ENCODE assay signal across 9 cellular contexts in the genomic region with DNA sequence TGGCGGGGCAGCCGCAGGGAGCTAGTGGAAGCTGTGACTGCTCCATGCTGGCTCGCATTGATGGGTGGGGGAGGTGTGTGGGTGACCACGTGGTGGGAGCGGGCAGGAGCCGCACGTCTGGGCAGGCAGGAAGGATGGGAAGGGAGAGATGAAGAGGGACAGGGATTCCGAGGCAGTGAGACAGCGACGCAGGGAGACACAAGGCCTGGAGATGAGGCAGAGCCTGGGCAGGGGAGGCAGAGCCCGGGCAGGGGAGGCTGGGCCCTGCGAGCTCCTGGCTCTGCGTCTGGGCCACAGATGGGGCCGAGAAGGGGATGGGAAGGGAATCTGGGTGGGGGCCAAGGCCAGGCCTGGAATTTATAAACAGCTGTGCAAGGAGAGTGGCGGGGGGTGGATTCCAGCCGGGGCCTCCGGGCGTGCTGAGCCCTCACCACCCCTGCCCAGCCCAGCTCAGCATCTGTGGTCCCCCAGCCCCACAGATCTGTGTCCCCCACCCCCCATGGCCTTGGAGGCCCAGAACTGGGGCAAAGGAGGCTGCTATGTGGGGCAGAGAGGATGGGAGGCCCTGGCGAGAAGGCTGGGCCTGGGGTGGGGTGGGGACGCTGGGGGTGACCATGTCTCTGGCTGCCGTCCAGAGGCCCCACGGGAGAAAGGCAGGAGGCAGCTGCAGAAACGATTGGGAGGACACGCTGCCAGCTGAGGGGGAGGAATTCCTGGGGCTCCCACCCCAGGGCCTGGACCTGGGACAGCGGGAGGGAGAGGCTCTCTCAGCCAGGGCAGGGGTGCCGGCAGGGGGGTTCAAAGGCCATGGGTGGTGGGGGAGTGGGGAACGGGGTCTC. TPM values are rescaled to one million over a fixed set of nuclear protein-coding genes. Genes with fewer than 3 reads are reported as not detected.
DNase-seq lines count a peak whose midpoint lies in the region; ATAC-seq, FAIRE-seq and TF ChIP-seq lines count a peak whose summit lies in the region.
"Had no signal": no experiment of that assay in that cellular context is flagged by ENCODE, and none has a peak within 500 bp of the region (broad histone marks: within the 10 kb centered on the region; RNA-seq: fewer than 3 reads in every experiment).

No MANE protein-coding gene starts in this region.

- no peak for TF ChIP-seq RAD21 in A549 (conservative IDR thresholded peaks at IDR 0.05 in 1 of 2, IDR thresholded peaks at IDR 0.05 in 1 of 2)

- WGBS in A549 (ENCODE audit: missing lambda C conversion rate), result 3% methylated on average over 22 of the region's 27 CpGs
- WGBS in aorta, 2 donors, result 3% methylated on average over 23 to 27 of the region's 27 CpGs

- H3K27ac Mint-ChIP-seq in endothelial cell (ENCODE audit: unreplicated experiment) (no peak overlapping the region), progenitor cell of endocrine pancreas (no peak overlapping the region)

- H3K36me3 Mint-ChIP-seq in endothelial cell (ENCODE audit: low read depth, unreplicated experiment), result peaks cover 27% of the 10 kb centered on the region
- no peaks in the 10 kb centered on the region for H3K36me3 Mint-ChIP-seq in progenitor cell of endocrine pancreas (ENCODE audit: insufficient read depth)

- ATAC-seq in A549 (peak; percentile 85 to 86), aorta (ENCODE audit: low FRiP score) (peak; percentile 92)

- peak overlapping the region; percentile 96 to 99 for H3K27ac ChIP-seq in A549
- peak overlapping the region; percentile 32 to 92 for H3K27ac ChIP-seq in aorta (ENCODE audit: low read depth in 1 of 2, low read length in 2 of 2)
- no peak overlapping the region for H3K27ac ChIP-seq in OCI-LY7 (ENCODE audit: low read depth, low read length, poor library complexity, severe bottlenecking)
- H3K27ac ChIP-seq: VCaP had no signal

- H3K27me3 Mint-ChIP-seq in endothelial cell (ENCODE audit: unreplicated experiment) (peaks cover 13% of the 10 kb centered on the region), progenitor cell of endocrine pancreas (peaks cover 17% of the 10 kb centered on the region)

- H3K36me3 ChIP-seq in aorta (ENCODE audit: control insufficient read depth in 1 of 2, insufficient read depth in 2 of 2, low read length in 1 of 2) (no peaks in the 10 kb centered on the region), OCI-LY7 (ENCODE audit: insufficient read depth, low read length) (no peaks in the 10 kb centered on the region)

- H3K79me2 ChIP-seq in OCI-LY7 (ENCODE audit: insufficient read depth, low read depth, low read length), result no peaks in the 10 kb centered on the region

- intact Hi-C loops in aorta (cut with DNase I), result loop anchor here in 1 of 2 donors (10.0 kb wide), 1 partner anchor 66 kb away; no protein-coding TSS in a partner anchor
- intact Hi-C loops in OCI-LY7 (cut with micrococcal nuclease; ENCODE audit: unreplicated experiment), result no loop called here

- H3K4me3 ChIP-seq in A549, result peak overlapping the region; percentile 17; the same call in 2 of the 3 replicates
- H3K4me3 ChIP-seq in aorta (ENCODE audit: low read length in 2 of 2), result no peak overlapping the region
- H3K4me3 ChIP-seq in OCI-LY7 (ENCODE audit: low read depth, low read length, poor library complexity, severe bottlenecking), result no peak overlapping the region

- H3K27me3 ChIP-seq in aorta (ENCODE audit: control insufficient read depth in 1 of 2, insufficient read depth in 2 of 2, low read length in 1 of 2), result no peaks in the 10 kb centered on the region

- H3K9me2 ChIP-seq in OCI-LY7 (ENCODE audit: insufficient read depth, low read length), result no peaks in the 10 kb centered on the region

- H3K4me3 Mint-ChIP-seq in endothelial cell (ENCODE audit: unreplicated experiment) (peak overlapping the region; percentile 15), progenitor cell of endocrine pancreas (ENCODE audit: low read depth) (no peak overlapping the region)

- no peak overlapping the region for H2AFZ ChIP-seq in OCI-LY7 (ENCODE audit: low read length)

- BruUV-seq in OCI-LY7 (replicated peaks; lab: Mats Ljungman, UMichigan), result no TSS peak

- TF ChIP-seq POLR2A in A549 (IDR thresholded peaks at IDR 0.05; ENCODE audit: low read length), result no peak

- peak; percentile 65 for FAIRE-seq in A549 (lab: Jason Lieb, UNC)

- H3K4me1 ChIP-seq in A549, result peaks cover 58% of the 10 kb centered on the region
- H3K4me1 ChIP-seq in aorta (ENCODE audit: control insufficient read depth in 1 of 2, insufficient read depth in 2 of 2, low read length in 2 of 2), result peaks cover 0 to under 1% of the 10 kb centered on the region in 2 donors
- no peaks in the 10 kb centered on the region for H3K4me1 ChIP-seq in OCI-LY7 (ENCODE audit: insufficient read depth, low read length, poor library complexity, severe bottlenecking)

- peak overlapping the region; percentile 81 for H3K4me2 ChIP-seq in A549
- no peak overlapping the region for H3K4me2 ChIP-seq in OCI-LY7 (ENCODE audit: low read length)

- TF ChIP-seq EP300 in A549 (IDR thresholded peaks at IDR 0.05), result 0 out of 5 replicates have a peak, but pooled peaks of 1 of the 2 experiments have one; percentile 20

- CTCF ChIA-PET in A549 (lab: Yijun Ruan, JAX) (interaction anchor here (0.7 to 23.3 kb wide), 5 partner anchors 18 to 283 kb away, joined by 3 to 1389 read pairs (median 14); a partner anchor contains a TSS), OCI-LY7 (lab: Charles Lee; ENCODE audit: unreplicated experiment) (no interaction called here)

- POLR2A ChIA-PET in A549 (lab: Yijun Ruan, JAX), result interaction anchor here (0.6 to 1.3 kb wide), 5 partner anchors 10 to 87 kb away, joined by 3 to 8 read pairs (median 5); a partner anchor contains a TSS
- POLR2A ChIA-PET in OCI-LY7 (lab: Charles Lee), result no interaction called here

- peaks cover 8% of the 10 kb centered on the region for H3K4me1 Mint-ChIP-seq in endothelial cell (ENCODE audit: unreplicated experiment)
- peaks cover 2% of the 10 kb centered on the region for H3K4me1 Mint-ChIP-seq in progenitor cell of endocrine pancreas (ENCODE audit: low read depth)

- H3K9me3 ChIP-seq in A549, result 0 out of 3 replicates have a peak, but pooled peaks cover 3% of the 10 kb centered on the region
- H3K9me3 ChIP-seq in aorta (ENCODE audit: control insufficient read depth, low read length), result no peaks in the 10 kb centered on the region
- H3K9me3 ChIP-seq in OCI-LY7 (ENCODE audit: low read length), result no peaks in the 10 kb centered on the region

- H3K9me3 Mint-ChIP-seq in endothelial cell (ENCODE audit: unreplicated experiment) (no peaks in the 10 kb centered on the region), progenitor cell of endocrine pancreas (ENCODE audit: low read depth) (peaks cover 8% of the 10 kb centered on the region)

- H4K20me1 ChIP-seq in OCI-LY7 (ENCODE audit: insufficient read depth, low read length), result no peaks in the 10 kb centered on the region

- TF ChIP-seq CTCF in A549 (IDR thresholded peaks at IDR 0.05) (no peak), endothelial cell (IDR thresholded peaks at IDR 0.05; ENCODE audit: unreplicated experiment) (no peak), progenitor cell of endocrine pancreas (IDR thresholded peaks at IDR 0.05; ENCODE audit: unreplicated experiment) (no peak), OCI-LY7 (conservative IDR thresholded peaks at IDR 0.05; ENCODE audit: low read length) (no peak)

- DNase-seq in A549 (ENCODE audit: low read depth in 1 of 2, low spot score in 1 of 2), result peak; percentile 79 to 91
- DNase-seq in NCI-H2227 (lab: John Stamatoyannopoulos, UW; ENCODE audit: unreplicated experiment), result peak; percentile 56
- DNase-seq in endothelial cell (ENCODE audit: low spot score), result no peak
- DNase-seq in midbrain (lab: John Stamatoyannopoulos, UW), result peak; percentile 38
- peak; percentile 92 to 95 for DNase-seq in aorta
- no peak for DNase-seq in activated CD4-positive, alpha-beta T cell treated with anti-CD3 and anti-CD28 coated beads for 4 hours
- DNase-seq in progenitor cell of endocrine pancreas (ENCODE audit: low spot score, unreplicated experiment), result no peak
- no peak for DNase-seq in OCI-LY7 (ENCODE audit: low spot score)

TF ChIP-seq in A549, 52 proteins besides CTCF, POLR2A, EP300 and RAD21 (continues in another document):
- TF ChIP-seq JUN (IDR thresholded peaks at IDR 0.05) (peak in 1 of 2 experiments; percentile 75; a peak in 2 of 5 replicates), MYC (IDR thresholded peaks at IDR 0.05; ENCODE audit: borderline replicate concordance, low read length) (peak; percentile 97), NFE2L2 (conservative IDR thresholded peaks at IDR 0.05; ENCODE audit: low read length) (no peak)

RNA-seq across cellular contexts. Expression of a gene that starts 6.0 kb away (rescaled TPM):
- 32.3 and 36.9 TPM in 2 replicates for polyA plus RNA-seq in A549 (2011; rRNA removed)
- 44.9 and 64.2 TPM in 2 replicates for polyA plus RNA-seq in A549 (2012; cell fraction: cytosol; rRNA removed)
- polyA plus RNA-seq in A549 (2012; cell fraction: nucleus; rRNA removed), result 81.9 and 84.0 TPM in 2 replicates
- polyA plus RNA-seq in A549 (2017; fragmentation: RNase III; extraction: RNeasy Plus Mini Kit Qiagen cat#74134 plus additional on column Dnase treatment), result 93.8 to 112 TPM (median 105 TPM) in 3 replicates
- polyA minus RNA-seq in A549 (2011; rRNA and poly(A)+ RNA removed), result 31.1 and 39.1 TPM in 2 replicates
- total RNA-seq in endothelial cell (ENCODE audit: unreplicated experiment), result 81.5 TPM
- 100 to 1,000 TPM; 170 to 189 TPM for total RNA-seq in aorta
- 100 to 1,000 TPM in 1 of 2 donors, 10 to 100 TPM in 1; 38.4 to 121 TPM for polyA plus RNA-seq in aorta
- total RNA-seq in progenitor cell of endocrine pancreas, result 0.41 and 0.64 TPM in 2 replicates
- not detected in 2 replicates for total RNA-seq in OCI-LY7 (2014; rRNA removed; shearing (Covaris generic))
- total RNA-seq in OCI-LY7 (2022), result not detected in 2 replicates

RNA-seq across cellular contexts. Expression of a gene that starts 26.1 kb away (rescaled TPM):
- 169 and 182 TPM in 2 replicates for polyA plus RNA-seq in A549 (2011; rRNA removed)
- 198 and 215 TPM in 2 replicates for polyA plus RNA-seq in A549 (2012; cell fraction: cytosol; rRNA removed)
- polyA plus RNA-seq in A549 (2012; cell fraction: nucleus; rRNA removed), result 223 and 230 TPM in 2 replicates
- polyA plus RNA-seq in A549 (2017; fragmentation: RNase III; extraction: RNeasy Plus Mini Kit Qiagen cat#74134 plus additional on column Dnase treatment), result 134 to 153 TPM (median 135 TPM) in 3 replicates
- 109 and 128 TPM in 2 replicates for polyA minus RNA-seq in A549 (2011; rRNA and poly(A)+ RNA removed)
- 324 TPM for total RNA-seq in endothelial cell (ENCODE audit: unreplicated experiment)
- 100 to 1,000 TPM; 214 to 319 TPM for total RNA-seq in aorta
- 100 to 1,000 TPM; 446 to 680 TPM for polyA plus RNA-seq in aorta
- total RNA-seq in progenitor cell of endocrine pancreas, result 301 and 312 TPM in 2 replicates
- 282 and 296 TPM in 2 replicates for total RNA-seq in OCI-LY7 (2014; rRNA removed; shearing (Covaris generic))
- total RNA-seq in OCI-LY7 (2022), result 212 and 302 TPM in 2 replicates

RNA-seq across cellular contexts. Expression of a gene that starts 59.2 kb away (rescaled TPM):
- 114 and 157 TPM in 2 replicates for polyA plus RNA-seq in A549 (2011; rRNA removed)
- polyA plus RNA-seq in A549 (2012; cell fraction: cytosol; rRNA removed), result 206 and 214 TPM in 2 replicates
- 110 and 135 TPM in 2 replicates for polyA plus RNA-seq in A549 (2012; cell fraction: nucleus; rRNA removed)
- polyA plus RNA-seq in A549 (2017; fragmentation: RNase III; extraction: RNeasy Plus Mini Kit Qiagen cat#74134 plus additional on column Dnase treatment), result 145 to 155 TPM (median 152 TPM) in 3 replicates
- polyA minus RNA-seq in A549 (2011; rRNA and poly(A)+ RNA removed), result 32.1 and 48.1 TPM in 2 replicates
- 791 TPM for total RNA-seq in endothelial cell (ENCODE audit: unreplicated experiment)
- total RNA-seq in aorta, result 100 to 1,000 TPM; 319 to 453 TPM
- polyA plus RNA-seq in aorta, result 1,000 to 10,000 TPM; 1,063 to 1,551 TPM
- total RNA-seq in progenitor cell of endocrine pancreas, result 342 and 392 TPM in 2 replicates
- 83.1 and 95.5 TPM in 2 replicates for total RNA-seq in OCI-LY7 (2014; rRNA removed; shearing (Covaris generic))
- 29.9 and 31.2 TPM in 2 replicates for total RNA-seq in OCI-LY7 (2022)

Comparison
In these comparisons a context has a peak if more than half of its experiments do, and no peak if none do; other contexts are left out.
1. DNase-seq: peak in A549 (2 of 2), NCI-H2227 (single experiment), midbrain (single experiment) and aorta (2 of 2); none in endothelial cell (single experiment), activated CD4-positive, alpha-beta T cell treated with anti-CD3 and anti-CD28 coated beads for 4 hours (0 of 2), progenitor cell of endocrine pancreas (single experiment) and OCI-LY7 (single experiment).
2. RNA of a gene that starts 6.0 kb away (total RNA-seq): 170 to 189 TPM in aorta and 81.5 TPM in endothelial cell (single experiment); 0.41 to 0.64 TPM in progenitor cell of endocrine pancreas and not detected in OCI-LY7; every median in the first group is over 10 times any median in the second.